In the genomic region with DNA sequence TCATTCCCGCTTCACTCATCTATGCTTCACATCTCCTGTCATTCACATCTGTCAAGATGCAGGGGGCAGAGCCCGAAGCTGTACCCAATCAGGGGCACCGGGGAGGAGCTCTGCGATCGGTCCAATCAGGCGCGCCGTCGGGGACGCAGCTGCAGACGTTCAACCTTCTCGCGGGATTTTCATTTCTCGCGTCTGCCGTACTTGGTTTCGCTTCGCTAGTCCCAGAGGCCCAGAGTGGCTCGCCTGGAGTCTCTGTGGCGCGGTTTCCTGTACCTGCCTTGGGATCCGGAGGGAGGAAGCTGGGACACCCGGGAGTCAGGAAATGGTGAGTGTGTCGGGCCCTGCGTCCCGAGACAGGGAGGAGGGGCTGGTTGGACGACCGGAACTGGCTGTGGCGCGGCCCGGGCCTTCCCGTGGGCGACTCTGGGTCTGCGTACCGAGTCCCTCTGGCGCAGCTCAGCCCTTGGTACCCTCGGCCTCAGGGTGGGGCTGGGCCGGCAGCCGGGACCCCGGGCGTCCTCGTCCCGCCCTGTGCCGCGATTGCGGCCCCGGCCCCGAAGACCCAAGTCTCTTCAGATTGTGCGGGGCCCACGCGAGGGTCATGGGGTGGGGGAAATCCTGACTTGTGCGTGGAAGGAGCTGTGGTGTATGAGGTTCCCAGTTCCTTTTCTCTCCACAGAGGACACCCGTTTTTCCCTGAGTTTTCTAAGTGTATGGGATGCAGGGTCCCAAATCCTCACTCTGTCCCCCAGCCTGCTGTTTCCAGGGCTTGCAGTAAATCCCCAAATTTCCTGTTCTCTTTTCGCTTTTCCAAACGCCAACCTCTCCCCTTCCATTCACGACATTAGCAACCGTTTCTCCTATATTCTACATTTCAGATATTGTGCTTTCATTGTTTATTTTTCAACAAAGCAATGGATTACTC, we compare ENCODE assay signal across 8 cellular contexts. TPM values are rescaled to one million over a fixed set of nuclear protein-coding genes. Genes with fewer than 3 reads are reported as not detected.
DNase-seq lines count a peak whose midpoint lies in the region; ATAC-seq and TF ChIP-seq lines count a peak whose summit lies in the region.

A gene (plus strand): TSS at position 215 of the 925 bp plus-strand sequence. CDS start 108 bp downstream, at position 323.

- peak; percentile 99 for ATAC-seq in stimulated activated naive CD8-positive, alpha-beta T cell treated with anti-CD3 and anti-CD28 coated beads, Interleukin-15, amount 100 ng/mL, for 72 hours

- H2BK15ac ChIP-seq in H9 (ENCODE audit: low read depth, low read length): no peak within 1 kb of the TSS

- WGBS in H9 (ENCODE audit: extremely low coverage, insufficient read length, low lambda C conversion rate): no CpG with 5 or more reads among the region's 57 CpGs

- H4K20me1 ChIP-seq in H9 (ENCODE audit: control insufficient read depth, insufficient read depth, insufficient read length): no peaks in the 10 kb centered on the region
- no peaks in the 10 kb centered on the region for H4K20me1 ChIP-seq in neural cell (ENCODE audit: insufficient read depth)

- H3K36me3 Mint-ChIP-seq in H9 (ENCODE audit: insufficient read depth in 1 of 3, low read depth in 3 of 3): peaks cover 6 to 11% (median 7%) of the 10 kb centered on the region in 3 experiments; a peak in 5 of 7 replicates

- peak within 1 kb of the TSS; percentile 96 to 97 (median 96) for H3K27ac Mint-ChIP-seq in H9
- H3K27ac Mint-ChIP-seq in stimulated activated naive CD8-positive, alpha-beta T cell treated with anti-CD3 and anti-CD28 coated beads, Interleukin-15, amount 100 ng/mL, for 72 hours: peak within 1 kb of the TSS; percentile 100

- peak; percentile 68 for TF ChIP-seq POLR2A in Raji (IDR thresholded peaks at IDR 0.05; ENCODE audit: insufficient read depth, low read depth, low read length)

- peak; percentile 85 for TF ChIP-seq EP300 in neural cell (conservative IDR thresholded peaks at IDR 0.05; ENCODE audit: poor library complexity, severe bottlenecking)

- no peak within 1 kb of the TSS for H3K56ac ChIP-seq in H9 (ENCODE audit: insufficient read length, low read depth, low read length)

- no peaks in the 10 kb centered on the region for H3K36me3 ChIP-seq in neural cell (ENCODE audit: insufficient read depth, low read length)

- DNase-seq in ELR (ENCODE audit: low read depth): peak; percentile 97
- DNase-seq in H9: peak; percentile 97
- DNase-seq in M059J (ENCODE audit: low read depth): peak; percentile 98
- DNase-seq in activated effector memory CD4-positive, alpha-beta T cell treated with anti-CD3 and anti-CD28 coated beads, Interleukin-2, amount 50 U/mL, for 16 hours: peak; percentile 97
- DNase-seq in fibroblast of the conjunctiva (ENCODE audit: low read depth): peak; percentile 87
- peak; percentile 90 to 94 for DNase-seq in stimulated activated naive CD8-positive, alpha-beta T cell treated with anti-CD3 and anti-CD28 coated beads, Interleukin-15, amount 100 ng/mL, for 72 hours

- H3K18ac ChIP-seq in H9 (ENCODE audit: insufficient read length, low read depth, low read length): no peak within 1 kb of the TSS

- H3K27me3 ChIP-seq in H9 (ENCODE audit: insufficient read depth, low read length): no peaks in the 10 kb centered on the region
- H3K27me3 ChIP-seq in neural cell (ENCODE audit: insufficient read depth, low read depth, low read length): no peaks in the 10 kb centered on the region

- H3K9me3 ChIP-seq in H9 (ENCODE audit: control insufficient read depth, low read depth, low read length) (no peaks in the 10 kb centered on the region), neural cell (ENCODE audit: low read length) (no peaks in the 10 kb centered on the region)

- no peak within 1 kb of the TSS for H3K23ac ChIP-seq in H9 (ENCODE audit: insufficient read length, low read depth, low read length)

- no peak within 1 kb of the TSS for H2AK5ac ChIP-seq in H9 (ENCODE audit: insufficient read length, low read length)

- H3K4me1 Mint-ChIP-seq in H9: peaks cover 7 to 9% of the 10 kb centered on the region in 2 experiments
- H3K4me1 Mint-ChIP-seq in stimulated activated naive CD8-positive, alpha-beta T cell treated with anti-CD3 and anti-CD28 coated beads, Interleukin-15, amount 100 ng/mL, for 72 hours: peaks cover 49% of the 10 kb centered on the region

- H3K79me1 ChIP-seq in H9 (ENCODE audit: insufficient read depth, low read depth, low read length, poor library complexity, severe bottlenecking): no peaks in the 10 kb centered on the region

- H3K4me3 Mint-ChIP-seq in H9: peak within 1 kb of the TSS; percentile 85 to 97
- peak within 1 kb of the TSS; percentile 100 for H3K4me3 Mint-ChIP-seq in stimulated activated naive CD8-positive, alpha-beta T cell treated with anti-CD3 and anti-CD28 coated beads, Interleukin-15, amount 100 ng/mL, for 72 hours

- peak within 1 kb of the TSS; percentile 94 for H3K4me3 ChIP-seq in neural cell (ENCODE audit: low read length)

- no peak within 1 kb of the TSS for H3T11ph ChIP-seq in H9 (ENCODE audit: low read length)

- H2BK120ac ChIP-seq in H9 (ENCODE audit: low read depth, low read length, poor library complexity, severe bottlenecking): no peak within 1 kb of the TSS

- H3K27ac ChIP-seq in H9 (ENCODE audit: insufficient read length, low read depth, low read length) (peak within 1 kb of the TSS; percentile 3), neural cell (ENCODE audit: low read length) (peak within 1 kb of the TSS; percentile 81)

- no peak within 1 kb of the TSS for H4K5ac ChIP-seq in H9 (ENCODE audit: insufficient read length, low read depth, low read length)

- no peak within 1 kb of the TSS for H4K91ac ChIP-seq in H9 (ENCODE audit: insufficient read length, low read depth, low read length)

- no peak within 1 kb of the TSS for H3K4ac ChIP-seq in H9 (ENCODE audit: low read depth, low read length)

- H4K8ac ChIP-seq in H9 (replicated peaks; ENCODE audit: insufficient read length, low read depth, low read length): no peak within 1 kb of the TSS

- H2AFZ ChIP-seq in H9 (ENCODE audit: low read length): no peak within 1 kb of the TSS
- peak within 1 kb of the TSS; percentile 73 for H2AFZ ChIP-seq in neural cell (ENCODE audit: low read depth, low read length)

- TF ChIP-seq CTCF in H9 (conservative IDR thresholded peaks at IDR 0.05) (no peak), neural cell (IDR thresholded peaks at IDR 0.05; ENCODE audit: poor library complexity, severe bottlenecking) (no peak)

- H3K4me2 ChIP-seq in H9 (ENCODE audit: insufficient read depth, insufficient read length, low read length) (peak within 1 kb of the TSS; percentile 94), neural cell (ENCODE audit: low read length) (peak within 1 kb of the TSS; percentile 65)

- no peak within 1 kb of the TSS for H2BK12ac ChIP-seq in H9 (ENCODE audit: insufficient read length, low read depth, low read length)

- peaks cover 6% of the 10 kb centered on the region for H3K23me2 ChIP-seq in H9 (ENCODE audit: insufficient read length, low read depth, low read length, poor library complexity, severe bottlenecking)

- H3K79me2 ChIP-seq in H9 (ENCODE audit: insufficient read depth, low read length) (no peaks in the 10 kb centered on the region; the same call in 1 of the 2 replicates), neural cell (replicated peaks; ENCODE audit: insufficient read depth, low read length) (peaks cover 31% of the 10 kb centered on the region)

- no peaks in the 10 kb centered on the region for H3K9me2 ChIP-seq in neural cell (ENCODE audit: insufficient read depth, low read length)

- no peak within 1 kb of the TSS for H2BK5ac ChIP-seq in H9 (ENCODE audit: insufficient read length, low read length)

- peak within 1 kb of the TSS; percentile 62 for H3K14ac ChIP-seq in H9 (ENCODE audit: insufficient read depth, low read length)

- H3K27me3 Mint-ChIP-seq in H9 (ENCODE audit: low read depth): no peaks in the 10 kb centered on the region; the same call in 1 of the 2 replicates
- no peaks in the 10 kb centered on the region for H3K27me3 Mint-ChIP-seq in stimulated activated naive CD8-positive, alpha-beta T cell treated with anti-CD3 and anti-CD28 coated beads, Interleukin-15, amount 100 ng/mL, for 72 hours

- H3K9me3 Mint-ChIP-seq in H9: peaks cover 0 to 2% of the 10 kb centered on the region in 2 experiments; a peak in 1 of 5 replicates
- H3K9me3 Mint-ChIP-seq in stimulated activated naive CD8-positive, alpha-beta T cell treated with anti-CD3 and anti-CD28 coated beads, Interleukin-15, amount 100 ng/mL, for 72 hours: no peaks in the 10 kb centered on the region

- peak; percentile 34 for TF ChIP-seq RAD21 in neural cell (conservative IDR thresholded peaks at IDR 0.05)

- H3K9ac ChIP-seq in H9 (ENCODE audit: extremely low read depth, insufficient read length, low read length) (peak within 1 kb of the TSS; percentile 94), neural cell (ENCODE audit: low read length) (peak within 1 kb of the TSS; percentile 91)

- no peaks in the 10 kb centered on the region for H3F3A ChIP-seq in neural cell (ENCODE audit: insufficient read depth, low read length, poor library complexity, severe bottlenecking)

- H2BK20ac ChIP-seq in H9 (ENCODE audit: low read depth, low read length, poor library complexity, severe bottlenecking): no peak within 1 kb of the TSS

- H3K4me1 ChIP-seq in H9 (ENCODE audit: insufficient read depth, low read length): no peaks in the 10 kb centered on the region

TF ChIP-seq in neural cell, 6 proteins besides CTCF, POLR2A, EP300 and RAD21 (continues in another document):
- TF ChIP-seq EZH2 (IDR thresholded peaks at IDR 0.05; ENCODE audit: borderline replicate concordance, insufficient read depth, low read length, poor library complexity, severe bottlenecking): no peak
- peak; percentile 90 for TF ChIP-seq POLR2AphosphoS5 (IDR thresholded peaks at IDR 0.05)
- TF ChIP-seq MXI1 (conservative IDR thresholded peaks at IDR 0.05; ENCODE audit: poor library complexity, severe bottlenecking): peak; percentile 87
- peak; percentile 31 for TF ChIP-seq TAF1 (IDR thresholded peaks at IDR 0.05; ENCODE audit: low read depth)
- peak; percentile 48 for TF ChIP-seq SMC3 (conservative IDR thresholded peaks at IDR 0.05; ENCODE audit: poor library complexity)

RNA-seq across cellular contexts. Expression of the gene that starts here (rescaled TPM):
- 9.8 and 10.8 TPM in 2 replicates for total RNA-seq in H9 (2021)
- 5.8 and 9.7 TPM in 2 replicates for total RNA-seq in M059J (2014; rRNA removed; shearing (Covaris generic))
- 14.2 and 16.2 TPM in 2 replicates for polyA plus RNA-seq in neural cell
- 37.3 and 46.5 TPM in 2 replicates for polyA minus RNA-seq in neural cell

Comparison
In these comparisons a context has a peak if more than half of its experiments do, and no peak if none do; other contexts are left out.
1. Peak in every context shown above with its lines: DNase-seq, ATAC-seq, H3K4me3 ChIP-seq and H3K27ac ChIP-seq.